Comparison of ENCODE assay signal across 7 cellular contexts in the genomic region with DNA sequence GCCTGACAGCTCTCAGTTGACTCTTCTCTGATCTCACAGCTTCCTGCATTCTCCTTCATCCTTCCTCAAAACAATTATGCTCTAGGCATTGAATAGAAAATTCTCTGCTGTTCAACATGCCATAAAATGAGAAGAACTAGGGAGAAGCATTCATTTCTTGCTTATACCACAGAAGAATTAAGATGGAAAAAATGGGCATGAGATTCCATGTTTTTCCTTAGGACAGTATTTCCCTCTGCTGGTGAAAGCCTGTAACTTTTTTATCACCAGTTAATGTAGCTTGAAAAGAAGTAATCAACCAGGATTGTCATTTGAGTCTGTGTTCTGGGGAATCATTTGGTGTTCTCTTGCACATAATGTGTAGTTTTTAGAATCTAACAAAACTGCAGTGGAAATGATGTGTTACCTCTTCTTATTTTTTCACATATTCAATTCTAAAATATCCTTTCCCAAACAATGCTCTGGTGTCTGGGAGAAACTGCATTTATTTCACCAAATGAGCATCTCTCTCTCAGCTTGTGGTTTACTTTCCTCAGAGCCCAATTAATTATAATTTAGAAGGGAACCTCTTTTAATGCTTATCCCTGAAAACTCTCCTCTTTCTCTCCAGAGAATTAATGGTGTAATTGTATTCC.
DNase-seq lines count a peak whose midpoint lies in the region; ATAC-seq, FAIRE-seq and TF ChIP-seq lines count a peak whose summit lies in the region.

No MANE protein-coding gene starts in this region.

- peak; percentile 58 to 79 (median 69) for TF ChIP-seq CTCF in sigmoid colon (IDR thresholded peaks at IDR 0.05)

- intact Hi-C loops in sigmoid colon (cut with DNase I), result loop anchor here (1.0 to 5.0 kb wide), 3 partner anchors 93 to 397 kb away; a partner anchor contains a TSS

- H3K4me3 ChIP-seq in sigmoid colon, result no peak overlapping the region
- no peak overlapping the region for H3K4me3 ChIP-seq in effector memory CD4-positive, alpha-beta T cell (ENCODE audit: insufficient read depth, low read depth, low read length, poor library complexity, severe bottlenecking)

- no peaks in the 10 kb centered on the region for H3K9me3 ChIP-seq in sigmoid colon
- no peaks in the 10 kb centered on the region for H3K9me3 ChIP-seq in effector memory CD4-positive, alpha-beta T cell (ENCODE audit: control insufficient read depth, low read length)

- peak; percentile 97 for FAIRE-seq in H54 (lab: Jason Lieb, UNC)
- FAIRE-seq in RCC 7860 (lab: Jason Lieb, UNC), result peak; percentile 88

- no peak for TF ChIP-seq EP300 in sigmoid colon (IDR thresholded peaks at IDR 0.05)

- no peaks in the 10 kb centered on the region for H3K36me3 ChIP-seq in sigmoid colon
- H3K36me3 ChIP-seq in effector memory CD4-positive, alpha-beta T cell (ENCODE audit: control insufficient read depth, insufficient read depth, low read length), result no peaks in the 10 kb centered on the region

- DNase-seq in H54 (ENCODE audit: insufficient read length, low spot score) (no peak), RCC 7860 (ENCODE audit: low spot score) (peak; percentile 51), fibroblast of the conjunctiva (ENCODE audit: low read depth) (peak; percentile 62), sigmoid colon (no peak)
- no peak for DNase-seq in stimulated activated naive CD8-positive, alpha-beta T cell treated with anti-CD3 and anti-CD28 coated beads, Interleukin-15, Interleukin-2, amounts not matched to agents 100 U/mL and 50 U/mL, for 24 hours
- DNase-seq in effector memory CD4-positive, alpha-beta T cell, result no peak

- no peak for ATAC-seq in stimulated activated naive CD8-positive, alpha-beta T cell treated with anti-CD3 and anti-CD28 coated beads, Interleukin-15, Interleukin-2, amounts not matched to agents 100 U/mL and 50 U/mL, for 24 hours
- no peak for ATAC-seq in HG02798 (IDR thresholded peaks at IDR 0.05; ENCODE audit: poor library complexity, unreplicated experiment)

- no peaks in the 10 kb centered on the region for H3K27me3 ChIP-seq in sigmoid colon
- H3K27me3 ChIP-seq in effector memory CD4-positive, alpha-beta T cell (replicated peaks; ENCODE audit: control insufficient read depth, insufficient read depth, low read length, poor library complexity, severe bottlenecking), result no peaks in the 10 kb centered on the region

- H3K4me1 ChIP-seq in sigmoid colon, result no peaks in the 10 kb centered on the region
- no peaks in the 10 kb centered on the region for H3K4me1 ChIP-seq in effector memory CD4-positive, alpha-beta T cell (ENCODE audit: control insufficient read depth, insufficient read depth, low read length, poor library complexity, severe bottlenecking)

- TF ChIP-seq POLR2A in H54 (IDR thresholded peaks at IDR 0.05; ENCODE audit: low read depth, low read length), result no peak
- no peak for TF ChIP-seq POLR2A in sigmoid colon (IDR thresholded peaks at IDR 0.05)

- no peak overlapping the region for H3K27ac ChIP-seq in sigmoid colon
- H3K27ac ChIP-seq in effector memory CD4-positive, alpha-beta T cell (ENCODE audit: insufficient read depth, low read length, poor library complexity, severe bottlenecking), result no peak overlapping the region

Comparison
In these comparisons a context has a peak if more than half of its experiments do, and no peak if none do; other contexts are left out.
1. DNase-seq: peak in RCC 7860 (single experiment) and fibroblast of the conjunctiva (single experiment); none in H54 (single experiment), sigmoid colon (single experiment), stimulated activated naive CD8-positive, alpha-beta T cell treated with anti-CD3 and anti-CD28 coated beads, Interleukin-15, Interleukin-2, amounts not matched to agents 100 U/mL and 50 U/mL, for 24 hours (single experiment) and effector memory CD4-positive, alpha-beta T cell (0 of 3).